ENCODE assay signal across 9 cellular contexts in the genomic region with DNA sequence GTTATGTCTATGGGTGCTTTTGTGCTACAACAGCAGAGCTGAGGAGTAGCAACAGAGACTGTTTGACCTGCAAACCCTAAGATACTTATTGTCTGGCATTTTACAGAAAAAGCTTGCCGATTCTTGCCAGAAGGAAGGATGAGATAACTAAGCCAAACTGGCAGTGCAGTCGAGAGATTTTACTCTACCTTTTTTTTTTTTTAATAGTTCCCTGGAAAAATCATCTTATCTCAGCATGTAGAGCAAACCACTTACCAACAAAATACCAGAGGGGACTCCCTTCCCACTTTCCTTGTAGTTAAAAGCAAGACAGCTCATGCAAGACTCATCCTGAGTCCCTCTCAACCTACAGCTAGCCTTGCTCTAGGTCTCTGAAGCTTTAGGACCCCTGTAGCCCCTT.
DNase-seq lines count a peak whose midpoint lies in the region; ATAC-seq and TF ChIP-seq lines count a peak whose summit lies in the region.
"Had no signal": no experiment of that assay in that cellular context is flagged by ENCODE, and none has a peak within 500 bp of the region (broad histone marks: within the 10 kb centered on the region; RNA-seq: fewer than 3 reads in every experiment).

No MANE protein-coding gene starts in this region.

- H3K9ac ChIP-seq in SK-N-MC (ENCODE audit: insufficient read length), result peak overlapping the region; percentile 8

- H3K4me2 ChIP-seq in OCI-LY7 (ENCODE audit: low read length), result no peak overlapping the region

- intact Hi-C loops in A673 (cut with micrococcal nuclease; ENCODE audit: unreplicated experiment) (loop anchor here (10.0 kb wide), 1 partner anchor 233 kb away; a partner anchor contains a TSS), esophagus muscularis mucosa (cut with DNase I) (no loop called here), testis (cut with DNase I; ENCODE audit: low total_unique reads) (no loop called here), OCI-LY7 (cut with micrococcal nuclease; ENCODE audit: unreplicated experiment) (no loop called here)

- TF ChIP-seq POLR2A in esophagus muscularis mucosa (IDR thresholded peaks at IDR 0.05; ENCODE audit: low read depth) (no peak), testis (IDR thresholded peaks at IDR 0.05) (no peak)

- POLR2A ChIA-PET in A673 (lab: Charles Lee; ENCODE audit: low non-redundant PET), result no interaction called here
- POLR2A ChIA-PET in OCI-LY7 (lab: Charles Lee), result interaction anchor here (0.7 kb wide), 1 partner anchor 24 kb away, joined by 3 read pairs; no protein-coding TSS in a partner anchor

- no peak overlapping the region for H2AFZ ChIP-seq in OCI-LY7 (ENCODE audit: low read length)

- no peak for TF ChIP-seq EP300 in esophagus muscularis mucosa (IDR thresholded peaks at IDR 0.05)

- ATAC-seq in omental fat pad (ENCODE audit: low FRiP score), result peak; percentile 43
- ATAC-seq in GM21515 (IDR thresholded peaks at IDR 0.05; ENCODE audit: unreplicated experiment), result no peak
- ATAC-seq in GM19328 (IDR thresholded peaks at IDR 0.05; ENCODE audit: unreplicated experiment), result no peak

- peak overlapping the region; percentile 14 for H3K4me3 ChIP-seq in A673 (ENCODE audit: low read depth, low read length, poor library complexity, severe bottlenecking)
- H3K4me3 ChIP-seq in SK-N-MC, result peak overlapping the region; percentile 71
- no peak overlapping the region for H3K4me3 ChIP-seq in esophagus muscularis mucosa
- no peak overlapping the region for H3K4me3 ChIP-seq in testis
- H3K4me3 ChIP-seq in OCI-LY7 (ENCODE audit: low read depth, low read length, poor library complexity, severe bottlenecking), result no peak overlapping the region

- 27% methylated on average over 2 of the region's 2 CpGs for WGBS in esophagus muscularis mucosa
- 26 to 54% methylated on average over 2 of the region's 2 CpGs for WGBS in testis, 2 donors

- no peak for DNase-seq in A673 (ENCODE audit: low spot score)
- DNase-seq in SK-N-MC (ENCODE audit: low read depth, low spot score), result no peak
- DNase-seq in esophagus muscularis mucosa (ENCODE audit: extremely low spot score), result no peak
- DNase-seq in omental fat pad (ENCODE audit: low spot score), result no peak
- no peak for DNase-seq in testis
- no peak for DNase-seq in OCI-LY7 (ENCODE audit: low spot score)
- DNase-seq: NCI-H2029 had no signal

- no peaks in the 10 kb centered on the region for H3K79me2 ChIP-seq in OCI-LY7 (ENCODE audit: insufficient read depth, low read depth, low read length)

- TF ChIP-seq CTCF in A673 (conservative IDR thresholded peaks at IDR 0.05; ENCODE audit: low read depth, low read length) (no peak), esophagus muscularis mucosa (IDR thresholded peaks at IDR 0.05) (no peak), omental fat pad (IDR thresholded peaks at IDR 0.05) (no peak), testis (IDR thresholded peaks at IDR 0.05) (no peak), OCI-LY7 (conservative IDR thresholded peaks at IDR 0.05; ENCODE audit: low read length) (no peak)

- H3K27me3 ChIP-seq in A673 (replicated peaks; ENCODE audit: insufficient read depth, low read depth, low read length, poor library complexity), result no peaks in the 10 kb centered on the region
- H3K27me3 ChIP-seq in esophagus muscularis mucosa, result no peaks in the 10 kb centered on the region
- H3K27me3 ChIP-seq in testis, result no peaks in the 10 kb centered on the region

- BruUV-seq in A673 (replicated peaks; lab: Mats Ljungman, UMichigan), result no TSS peak
- no TSS peak for BruUV-seq in OCI-LY7 (replicated peaks; lab: Mats Ljungman, UMichigan)

- H3K27ac ChIP-seq in A673 (ENCODE audit: low read depth, low read length, poor library complexity, severe bottlenecking) (peak overlapping the region; percentile 99), SK-N-MC (peak overlapping the region; percentile 96), esophagus muscularis mucosa (replicated peaks in 1 of 4) (peak overlapping the region; percentile 80 to 84 (median 82)), testis (no peak overlapping the region), OCI-LY7 (ENCODE audit: low read depth, low read length, poor library complexity, severe bottlenecking) (no peak overlapping the region)

- H3K4me1 ChIP-seq in A673 (ENCODE audit: insufficient read depth, low read length, poor library complexity, severe bottlenecking) (peaks cover 60% of the 10 kb centered on the region), esophagus muscularis mucosa (peaks cover 75 to 99% (median 90%) of the 10 kb centered on the region in 4 donors), testis (no peaks in the 10 kb centered on the region), OCI-LY7 (ENCODE audit: insufficient read depth, low read length, poor library complexity, severe bottlenecking) (no peaks in the 10 kb centered on the region)

- no peaks in the 10 kb centered on the region for H4K20me1 ChIP-seq in OCI-LY7 (ENCODE audit: insufficient read depth, low read length)

- H3K36me3 ChIP-seq in A673 (ENCODE audit: insufficient read depth, low read length, poor library complexity, severe bottlenecking) (no peaks in the 10 kb centered on the region), SK-N-MC (ENCODE audit: insufficient read depth, low read length) (no peaks in the 10 kb centered on the region), esophagus muscularis mucosa (peaks cover 19 to 55% (median 43%) of the 10 kb centered on the region in 4 donors), testis (ENCODE audit: low read depth, missing control alignments) (no peaks in the 10 kb centered on the region), OCI-LY7 (ENCODE audit: insufficient read depth, low read length) (no peaks in the 10 kb centered on the region)

- H3K9me2 ChIP-seq in OCI-LY7 (ENCODE audit: insufficient read depth, low read length), result no peaks in the 10 kb centered on the region

- H3K9me3 ChIP-seq in A673 (ENCODE audit: low read depth, low read length, poor library complexity, severe bottlenecking) (no peaks in the 10 kb centered on the region), SK-N-MC (ENCODE audit: low read depth, low read length) (no peaks in the 10 kb centered on the region), esophagus muscularis mucosa (no peaks in the 10 kb centered on the region), testis (no peaks in the 10 kb centered on the region), OCI-LY7 (ENCODE audit: low read length) (no peaks in the 10 kb centered on the region)

- CTCF ChIA-PET in A673 (lab: Charles Lee) (no interaction called here), OCI-LY7 (lab: Charles Lee; ENCODE audit: unreplicated experiment) (interaction anchor here (1.5 kb wide), 1 partner anchor 23 kb away, joined by 3 read pairs; no protein-coding TSS in a partner anchor)

Comparison
In these comparisons a context has a peak if more than half of its experiments do, and no peak if none do; other contexts are left out.
1. H3K27ac ChIP-seq: peak in A673 (single experiment), SK-N-MC (single experiment) and esophagus muscularis mucosa (4 of 4); none in testis (0 of 2) and OCI-LY7 (single experiment).
2. H3K4me3 ChIP-seq: peak in A673 (single experiment) and SK-N-MC (single experiment); none in esophagus muscularis mucosa (0 of 4), testis (0 of 2) and OCI-LY7 (single experiment).